In genomic region chr9:134065720-134066419, GRCh38 we compare ENCODE assay signal across 8 cellular contexts. TPM values are rescaled to one million over a fixed set of nuclear protein-coding genes. Genes with fewer than 3 reads are reported as not detected.
DNase-seq lines count a peak whose midpoint lies in the region; ATAC-seq and TF ChIP-seq lines count a peak whose summit lies in the region.

No MANE protein-coding gene starts in this region.

- POLR2A ChIA-PET in RWPE1 (lab: Yijun Ruan, JAX; ENCODE audit: low non-redundant PET): interaction anchor here (0.5 to 0.6 kb wide), 2 partner anchors 32 to 36 kb away, joined by 3 to 4 read pairs; no protein-coding TSS in a partner anchor

- ATAC-seq in right cardiac atrium (peak in 1 of 2 donors; percentile 15), HG02840 (IDR thresholded peaks at IDR 0.05; ENCODE audit: low FRiP score, unreplicated experiment) (no peak)

- H3K27me3 ChIP-seq in BE2C (peaks cover 16% of the 10 kb centered on the region; the same call in 1 of the 2 replicates), GM23248 (replicated peaks; ENCODE audit: insufficient read depth) (peaks cover 19% of the 10 kb centered on the region), right cardiac atrium (ENCODE audit: control insufficient read depth, insufficient read depth) (no peaks in the 10 kb centered on the region), skeletal muscle satellite cell (ENCODE audit: control insufficient read depth, insufficient read depth, low read length) (peaks cover 18% of the 10 kb centered on the region)

- TF ChIP-seq CTCF in BE2C (IDR thresholded peaks at IDR 0.05; ENCODE audit: low read depth, low read length) (no peak), RWPE1 (conservative IDR thresholded peaks at IDR 0.05; ENCODE audit: low read depth) (no peak)

- H3F3A ChIP-seq in GM23248 (ENCODE audit: insufficient read depth): peaks cover 19% of the 10 kb centered on the region

- no peaks in the 10 kb centered on the region for H3K9me3 Mint-ChIP-seq in activated naive CD4-positive, alpha-beta T cell treated with anti-CD3 and anti-CD28 coated beads, Interleukin-2, amount 10 ng/mL, durations not matched to agents 7 days and 5 days

- H2AFZ ChIP-seq in GM23248: peak overlapping the region; percentile 71

- peaks cover 3% of the 10 kb centered on the region for H3K36me3 ChIP-seq in BE2C
- no peaks in the 10 kb centered on the region for H3K36me3 ChIP-seq in GM23248 (ENCODE audit: low read depth)
- peaks cover 8% of the 10 kb centered on the region for H3K36me3 ChIP-seq in skeletal muscle satellite cell (ENCODE audit: insufficient read depth, low read length)

- peak overlapping the region; percentile 88 for H3K9ac ChIP-seq in GM23248
- H3K9ac ChIP-seq in skeletal muscle satellite cell (ENCODE audit: low read depth, low read length): peak overlapping the region; percentile 95

- peak overlapping the region; percentile 90 for H3K4me3 Mint-ChIP-seq in activated naive CD4-positive, alpha-beta T cell treated with anti-CD3 and anti-CD28 coated beads, Interleukin-2, amount 10 ng/mL, durations not matched to agents 7 days and 5 days

- H3K36me3 Mint-ChIP-seq in activated naive CD4-positive, alpha-beta T cell treated with anti-CD3 and anti-CD28 coated beads, Interleukin-2, amount 10 ng/mL, durations not matched to agents 7 days and 5 days: peaks cover 3% of the 10 kb centered on the region

- H4K20me1 ChIP-seq in GM23248 (ENCODE audit: insufficient read depth): peaks cover 9% of the 10 kb centered on the region

- DNase-seq in BE2C (no peak), GM23248 (peak; percentile 84), RWPE1 (ENCODE audit: low spot score) (peak; percentile 83), right cardiac atrium (peak in 2 of 3 donors; percentile 54 to 73), NCI-H146 treated with DMSO at 0.1 percent for 48 hours (lab: John Stamatoyannopoulos, UW; ENCODE audit: unreplicated experiment) (no peak)
- peak; percentile 85 for DNase-seq in activated naive CD4-positive, alpha-beta T cell treated with anti-CD3 and anti-CD28 coated beads, Interleukin-2, amount 10 ng/mL, durations not matched to agents 7 days and 5 days

- H3K27me3 Mint-ChIP-seq in activated naive CD4-positive, alpha-beta T cell treated with anti-CD3 and anti-CD28 coated beads, Interleukin-2, amount 10 ng/mL, durations not matched to agents 7 days and 5 days: peaks cover 25% of the 10 kb centered on the region

- H3K4me2 ChIP-seq in GM23248 (ENCODE audit: unreplicated experiment): peak overlapping the region; percentile 97
- peak overlapping the region; percentile 95 for H3K4me2 ChIP-seq in skeletal muscle satellite cell (ENCODE audit: low read length)

- peak overlapping the region; percentile 80 for H3K4me3 ChIP-seq in BE2C (ENCODE audit: low read depth, low read length)
- peak overlapping the region; percentile 96 for H3K4me3 ChIP-seq in GM23248
- H3K4me3 ChIP-seq in right cardiac atrium (ENCODE audit: low read length): peak overlapping the region; percentile 99
- peak overlapping the region; percentile 90 for H3K4me3 ChIP-seq in skeletal muscle satellite cell (ENCODE audit: low read length)

- H3K27ac ChIP-seq in GM23248 (peak overlapping the region; percentile 54), RWPE1 (peak overlapping the region; percentile 96), right cardiac atrium (ENCODE audit: low read length) (peak overlapping the region; percentile 3)

- no peaks in the 10 kb centered on the region for H3K9me2 ChIP-seq in GM23248 (ENCODE audit: insufficient read depth)

- peaks cover 44% of the 10 kb centered on the region for H3K4me1 Mint-ChIP-seq in activated naive CD4-positive, alpha-beta T cell treated with anti-CD3 and anti-CD28 coated beads, Interleukin-2, amount 10 ng/mL, durations not matched to agents 7 days and 5 days

- WGBS in GM23248 (ENCODE audit: low coverage in 1 of 2, low lambda C conversion rate in 2 of 2, missing lambda C conversion rate in 2 of 2), 2 experiments: 7 to 11% methylated on average over 23 of the region's 23 CpGs
- 8% methylated on average over 23 of the region's 23 CpGs for WGBS in right cardiac atrium

- no peaks in the 10 kb centered on the region for H3K9me3 ChIP-seq in BE2C
- no peaks in the 10 kb centered on the region for H3K9me3 ChIP-seq in GM23248 (ENCODE audit: low read depth)
- no peaks in the 10 kb centered on the region for H3K9me3 ChIP-seq in right cardiac atrium (ENCODE audit: control insufficient read depth, low read length)
- H3K9me3 ChIP-seq in skeletal muscle satellite cell (replicated peaks; ENCODE audit: low read length): no peaks in the 10 kb centered on the region

- in situ Hi-C loops in GM23248 (cut with MboI): no loop called here

- intact Hi-C loops in right cardiac atrium (cut with DNase I): no loop called here

- H3K79me2 ChIP-seq in GM23248 (ENCODE audit: insufficient read depth): peaks cover 63% of the 10 kb centered on the region

- no peaks in the 10 kb centered on the region for H3K4me1 ChIP-seq in BE2C
- H3K4me1 ChIP-seq in GM23248 (ENCODE audit: insufficient read depth): 0 out of 2 replicates have a peak, but pooled peaks cover 7% of the 10 kb centered on the region
- peaks cover 4% of the 10 kb centered on the region for H3K4me1 ChIP-seq in right cardiac atrium (ENCODE audit: control insufficient read depth, insufficient read depth, low read length)
- peaks cover 43% of the 10 kb centered on the region for H3K4me1 ChIP-seq in skeletal muscle satellite cell (ENCODE audit: control insufficient read depth, insufficient read depth, low read length)

- peak overlapping the region; percentile 98 for H3K27ac Mint-ChIP-seq in activated naive CD4-positive, alpha-beta T cell treated with anti-CD3 and anti-CD28 coated beads, Interleukin-2, amount 10 ng/mL, durations not matched to agents 7 days and 5 days

- CTCF ChIA-PET in RWPE1 (lab: Yijun Ruan, JAX): interaction anchor here (0.6 to 0.8 kb wide), 3 partner anchors 70 to 360 kb away, joined by 3 to 4 read pairs (median 3); no protein-coding TSS in a partner anchor
- CTCF ChIA-PET in activated naive CD4-positive, alpha-beta T cell treated with anti-CD3 and anti-CD28 coated beads, Interleukin-2, amount 10 ng/mL, durations not matched to agents 7 days and 5 days (lab: Charles Lee): interaction anchor here (1.5 kb wide), 1 partner anchor 283 kb away, joined by 3 read pairs; no protein-coding TSS in a partner anchor

RNA-seq across cellular contexts. Expression of gene BRD3, which starts 2.0 kb away (rescaled TPM):
- polyA plus RNA-seq in BE2C (2012; ENCODE audit: insufficient read depth, insufficient read length, low read depth): 79.5 TPM
- 5.5 and 17.5 TPM in 2 replicates for total RNA-seq in GM23248 (2014; rRNA removed; shearing (Covaris generic))
- polyA plus RNA-seq in GM23248 (2016; fragmentation: Nextera tagmentation; extraction: Ambion mirVana) (25.6 and 26.0 TPM in 2 replicates), right cardiac atrium (13.0 TPM)
- total RNA-seq in right cardiac atrium: 10 to 100 TPM; 27.4 to 37.3 (median 31.5) TPM
- total RNA-seq in skeletal muscle satellite cell (2012; rRNA removed): 3.0 and 3.9 TPM in 2 replicates

RNA-seq across cellular contexts. Expression of gene BRD3OS, which starts 40.6 kb away (rescaled TPM):
- 108 TPM for polyA plus RNA-seq in BE2C (2012; ENCODE audit: insufficient read depth, insufficient read length, low read depth)
- 25.9 and 36.3 TPM in 2 replicates for total RNA-seq in GM23248 (2014; rRNA removed; shearing (Covaris generic))
- polyA plus RNA-seq in GM23248 (2016; fragmentation: Nextera tagmentation; extraction: Ambion mirVana) (32.1 and 36.6 TPM in 2 replicates), right cardiac atrium (4.7 TPM)
- total RNA-seq in right cardiac atrium: 10 to 100 TPM in 3 of 4 donors, 1 to 10 TPM in 1; 9.2 to 12.1 (median 11.2) TPM
- 17.3 and 19.5 TPM in 2 replicates for total RNA-seq in skeletal muscle satellite cell (2012; rRNA removed)

Comparison
In these comparisons a context has a peak if more than half of its experiments do, and no peak if none do; other contexts are left out.
1. DNase-seq: peak in GM23248 (single experiment), RWPE1 (single experiment), activated naive CD4-positive, alpha-beta T cell treated with anti-CD3 and anti-CD28 coated beads, Interleukin-2, amount 10 ng/mL, durations not matched to agents 7 days and 5 days (single experiment) and right cardiac atrium (2 of 3); none in BE2C (single experiment) and NCI-H146 treated with DMSO at 0.1 percent for 48 hours (single experiment).
2. H3K27ac ChIP-seq: peak in every context shown above with its lines; median percentile 96 in RWPE1; 54 in GM23248; 3 in right cardiac atrium.
3. Peak in every context shown above with its lines, with median percentiles within 50 percentile points of each other: H3K4me3 ChIP-seq.